In genomic region chr15:81163961-81164800, GRCh38 we compare ENCODE assay signal across 11 cellular contexts. TPM values are rescaled to one million over a fixed set of nuclear protein-coding genes. Genes with fewer than 3 reads are reported as not detected.
DNase-seq lines count a peak whose midpoint lies in the region; ATAC-seq and TF ChIP-seq lines count a peak whose summit lies in the region.
"Had no signal": no experiment of that assay in that cellular context is flagged by ENCODE, and none has a peak within 500 bp of the region (broad histone marks: within the 10 kb centered on the region; RNA-seq: fewer than 3 reads in every experiment).

No MANE protein-coding gene starts in this region.

- intact Hi-C loops in upper lobe of right lung (cut with DNase I): no loop called here

- no peaks in the 10 kb centered on the region for H3K27me3 ChIP-seq in upper lobe of right lung

- peak; percentile 31 for ATAC-seq in upper lobe of right lung
- no peak for ATAC-seq in esophagus mucosa

- no peaks in the 10 kb centered on the region for H3K9me3 ChIP-seq in upper lobe of right lung

- H3K4me1 ChIP-seq in upper lobe of right lung: peaks cover 25% of the 10 kb centered on the region

- H3K4me3 ChIP-seq in fibroblast of mammary gland (ENCODE audit: control insufficient read depth, low read depth, low read length) (no peak overlapping the region), upper lobe of right lung (no peak overlapping the region)

- H3K36me3 ChIP-seq in upper lobe of right lung: no peaks in the 10 kb centered on the region

- TF ChIP-seq CTCF in fibroblast of mammary gland (conservative IDR thresholded peaks at IDR 0.05; ENCODE audit: control insufficient read depth, insufficient read depth, low read depth, low read length): peak; percentile 35
- TF ChIP-seq CTCF in upper lobe of right lung (IDR thresholded peaks at IDR 0.05): no peak

- DNase-seq in DMS53 (lab: John Stamatoyannopoulos, UW) (peak; percentile 19), DMS53 treated with DMSO at 0.1 percent for 48 hours (lab: John Stamatoyannopoulos, UW; ENCODE audit: unreplicated experiment) (no peak), UCSD-AML1 (lab: John Stamatoyannopoulos, UW; ENCODE audit: unreplicated experiment) (peak; percentile 35), fibroblast of mammary gland (ENCODE audit: low read depth) (peak; percentile 87), upper lobe of right lung (no peak), NCI-H524 (lab: John Stamatoyannopoulos, UW) (no peak)
- DNase-seq in activated CD8-positive, alpha-beta memory T cell treated with anti-CD3 and anti-CD28 coated beads, Interleukin-2, amount 50 U/mL, for 48 hours: no peak
- DNase-seq: activated B cell treated with CpG ODN at 0.5 μM for 24 hours, NCI-H1694 treated with DMSO at 0.1 percent for 48 hours had no signal

- no peak overlapping the region for H3K27ac ChIP-seq in upper lobe of right lung
- H3K27ac ChIP-seq: 22Rv1 had no signal

RNA-seq across cellular contexts. Expression of gene CFAP161, which starts 30.1 kb away (rescaled TPM):
- total RNA-seq in upper lobe of right lung (1.3 TPM), esophagus mucosa (0.36 TPM)

RNA-seq across cellular contexts. Expression of gene IL16, which starts 32.5 kb away (rescaled TPM):
- 39.3 TPM for total RNA-seq in upper lobe of right lung
- 2.7 TPM for total RNA-seq in esophagus mucosa

Comparison
In these comparisons a context has a peak if more than half of its experiments do, and no peak if none do; other contexts are left out.
1. DNase-seq: peak in DMS53 (single experiment), UCSD-AML1 (single experiment) and fibroblast of mammary gland (single experiment); none in DMS53 treated with DMSO at 0.1 percent for 48 hours (single experiment), upper lobe of right lung (single experiment), activated CD8-positive, alpha-beta memory T cell treated with anti-CD3 and anti-CD28 coated beads, Interleukin-2, amount 50 U/mL, for 48 hours (single experiment) and NCI-H524 (0 of 2).
2. RNA of gene IL16, which starts 32.5 kb away (total RNA-seq): 39.3 TPM in upper lobe of right lung (single experiment); 2.7 TPM in esophagus mucosa (single experiment); every median in the first group is over 10 times any median in the second.